In the genomic region with DNA sequence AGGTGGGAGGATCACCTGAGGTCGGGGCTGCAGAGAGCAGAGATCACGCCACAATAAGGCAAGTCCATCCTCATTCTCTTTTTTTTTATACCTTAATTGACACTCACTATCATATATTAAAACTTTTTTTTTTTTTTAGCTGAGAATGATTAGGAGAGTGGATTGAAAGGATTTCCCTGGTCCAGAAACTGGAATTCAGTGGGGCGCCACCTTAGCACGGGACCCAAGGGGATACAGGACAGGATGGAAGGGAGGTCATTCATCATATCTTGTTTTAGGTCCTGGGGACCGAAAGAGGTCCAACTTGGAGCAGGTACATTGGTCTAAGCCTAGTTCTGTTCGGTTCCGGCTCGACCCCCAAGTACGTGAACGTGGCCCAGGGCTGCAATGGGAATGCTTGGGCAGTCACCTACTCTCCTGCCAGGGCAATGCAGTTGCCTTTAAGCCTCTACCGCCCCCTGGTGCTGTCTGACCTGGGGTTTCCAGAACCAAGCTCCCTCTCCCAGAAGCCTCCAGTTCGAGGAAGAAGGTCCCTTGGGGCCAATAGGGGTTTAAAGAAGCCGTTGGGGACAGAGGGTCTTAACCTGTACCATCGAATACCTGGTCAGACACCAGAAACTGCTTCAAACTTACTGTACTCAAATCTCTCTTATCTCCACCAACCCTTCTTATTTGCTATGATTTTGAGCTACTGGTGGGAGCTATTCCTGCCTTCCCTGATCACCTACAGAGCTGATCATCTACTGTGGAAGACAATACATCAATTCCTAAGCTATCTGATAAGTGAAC, we compare ENCODE assay signal across 7 cellular contexts. TPM values are rescaled to one million over a fixed set of nuclear protein-coding genes. Genes with fewer than 3 reads are reported as not detected.
DNase-seq lines count a peak whose midpoint lies in the region; ATAC-seq, FAIRE-seq and TF ChIP-seq lines count a peak whose summit lies in the region.

No MANE protein-coding gene starts in this region.

- intact Hi-C loops in activated CD4-positive, alpha-beta T cell treated with anti-CD3 and anti-CD28 coated beads, Interleukin-2, amount 10 ng/mL, durations not matched to agents 24 days and 14 days (cut with micrococcal nuclease): no loop called here

- POLR2A ChIA-PET in H1 (lab: Charles Lee; ENCODE audit: partially characterized antibody): interaction anchor here (0.6 to 1.9 kb wide), 9 partner anchors 9 to 159 kb away, joined by 3 to 10 read pairs (median 4); a partner anchor contains a TSS
- POLR2A ChIA-PET in naive thymus-derived CD8-positive, alpha-beta T cell (lab: Charles Lee): interaction anchor here (0.6 kb wide), 2 partner anchors 10 to 1000 kb away, joined by 5 read pairs; no protein-coding TSS in a partner anchor

- no peak overlapping the region for H3K4me3 Mint-ChIP-seq in activated CD4-positive, alpha-beta T cell treated with anti-CD3 and anti-CD28 coated beads, Interleukin-2, amount 10 ng/mL, durations not matched to agents 24 days and 14 days
- H3K4me3 Mint-ChIP-seq in naive thymus-derived CD8-positive, alpha-beta T cell: no peak overlapping the region

- TF ChIP-seq CTCF in GM12873 (IDR thresholded peaks at IDR 0.05; ENCODE audit: insufficient read depth, low read depth, low read length, missing control alignments) (peak; percentile 81), H1 (IDR thresholded peaks at IDR 0.05; ENCODE audit: control extremely low read depth in 1 of 3, insufficient read depth in 1 of 3, low read depth in 1 of 3, low read length in 3 of 3) (peak; percentile 81 to 87 (median 83)), upper lobe of left lung (IDR thresholded peaks at IDR 0.05) (peak in 5 of 6 experiments; percentile 9 to 58 (median 40))

- no peak overlapping the region for H4K5ac ChIP-seq in H1 (ENCODE audit: insufficient read length, low read depth, low read length)

- peak; percentile 20 for DNase-seq in NCI-H1694 treated with DMSO at 0.1 percent for 48 hours (lab: John Stamatoyannopoulos, UW)
- DNase-seq in activated CD4-positive, alpha-beta T cell treated with anti-CD3 and anti-CD28 coated beads, Interleukin-2, amount 10 ng/mL, durations not matched to agents 24 days and 14 days: peak; percentile 86
- peak in 1 of 2 experiments; percentile 94 for DNase-seq in H1 (ENCODE audit: low read depth in 1 of 2, low spot score in 2 of 2)
- peak in 6 of 10 donors; percentile 13 to 26 (median 22) for DNase-seq in naive thymus-derived CD8-positive, alpha-beta T cell
- DNase-seq in upper lobe of left lung: peak in 1 of 2 donors; percentile 65

- H3K27me3 ChIP-seq in H1 (replicated peaks in 1 of 4; ENCODE audit: control insufficient read depth in 3 of 4, extremely low read depth in 1 of 4, insufficient read depth in 3 of 4, low read length in 3 of 4) (no peaks in the 10 kb centered on the region), upper lobe of left lung (no peaks in the 10 kb centered on the region)

- no peak for TF ChIP-seq POLR2A in H1 (IDR thresholded peaks at IDR 0.05; ENCODE audit: control extremely low read depth in 1 of 2, low read depth in 2 of 2, low read length in 2 of 2)
- no peak for TF ChIP-seq POLR2A in upper lobe of left lung (IDR thresholded peaks at IDR 0.05)

- H3K56ac ChIP-seq in H1 (replicated peaks; ENCODE audit: insufficient read length, low read depth, low read length): no peak overlapping the region

- H3K4me3 ChIP-seq in H1 (ENCODE audit: extremely low read depth in 1 of 4, insufficient read depth in 2 of 4, low read depth in 3 of 4, low read length in 4 of 4) (no peak overlapping the region), upper lobe of left lung (no peak overlapping the region)

- peak overlapping the region; percentile 47 for H2AFZ ChIP-seq in H1 (ENCODE audit: low read length)

- TF ChIP-seq RAD21 in H1 (IDR thresholded peaks at IDR 0.05 in 1 of 2, conservative IDR thresholded peaks at IDR 0.05 in 1 of 2; ENCODE audit: low read depth in 2 of 2, low read length in 2 of 2): peak; percentile 90 to 92

- no peaks in the 10 kb centered on the region for H3K79me2 ChIP-seq in H1 (ENCODE audit: control insufficient read depth in 1 of 2, insufficient read depth in 2 of 2, low read length in 2 of 2)

- H3K27me3 Mint-ChIP-seq in activated CD4-positive, alpha-beta T cell treated with anti-CD3 and anti-CD28 coated beads, Interleukin-2, amount 10 ng/mL, durations not matched to agents 24 days and 14 days: peaks cover 5% of the 10 kb centered on the region
- H3K27me3 Mint-ChIP-seq in naive thymus-derived CD8-positive, alpha-beta T cell: peaks cover 7 to 24% (median 12%) of the 10 kb centered on the region in 5 donors

- H3K18ac ChIP-seq in H1 (ENCODE audit: extremely low read depth, low read length): no peak overlapping the region

- H2BK5ac ChIP-seq in H1 (ENCODE audit: low read depth, low read length): no peak overlapping the region

- H2BK120ac ChIP-seq in H1 (replicated peaks; ENCODE audit: low read depth, low read length): no peak overlapping the region

- no peak overlapping the region for H3K23ac ChIP-seq in H1 (ENCODE audit: insufficient read length)

- no peaks in the 10 kb centered on the region for H3K4me1 Mint-ChIP-seq in activated CD4-positive, alpha-beta T cell treated with anti-CD3 and anti-CD28 coated beads, Interleukin-2, amount 10 ng/mL, durations not matched to agents 24 days and 14 days
- H3K4me1 Mint-ChIP-seq in naive thymus-derived CD8-positive, alpha-beta T cell: no peaks in the 10 kb centered on the region

- H3K4me2 ChIP-seq in H1 (ENCODE audit: insufficient read depth in 1 of 2, low read depth in 2 of 2, low read length in 2 of 2): no peak overlapping the region

- no peak overlapping the region for H2BK12ac ChIP-seq in H1 (ENCODE audit: low read depth, low read length)

- H4K20me1 ChIP-seq in H1 (replicated peaks in 1 of 2; ENCODE audit: control insufficient read depth in 1 of 2, insufficient read depth in 2 of 2, low read length in 2 of 2): no peaks in the 10 kb centered on the region

- H4K8ac ChIP-seq in H1 (ENCODE audit: extremely low read depth, insufficient read depth, low read length): no peak overlapping the region

- H3K4ac ChIP-seq in H1 (replicated peaks; ENCODE audit: insufficient read length, low read depth, low read length): no peak overlapping the region

- no peak overlapping the region for H2AK5ac ChIP-seq in H1 (ENCODE audit: low read depth, low read length)

- H3K36me3 Mint-ChIP-seq in activated CD4-positive, alpha-beta T cell treated with anti-CD3 and anti-CD28 coated beads, Interleukin-2, amount 10 ng/mL, durations not matched to agents 24 days and 14 days (ENCODE audit: low read depth): no peaks in the 10 kb centered on the region
- H3K36me3 Mint-ChIP-seq in naive thymus-derived CD8-positive, alpha-beta T cell: peaks cover 0 to 5% (median 3%) of the 10 kb centered on the region in 3 donors

- CTCF ChIA-PET in H1 (lab: Charles Lee; ENCODE audit: partially characterized antibody): interaction anchor here (0.6 to 4.0 kb wide), 59 partner anchors 10 to 237 kb away, joined by 3 to 59 read pairs (median 4); a partner anchor contains a TSS

- H3K79me1 ChIP-seq in H1 (ENCODE audit: low read depth, low read length): no peaks in the 10 kb centered on the region

- no peaks in the 10 kb centered on the region for H3K9me3 Mint-ChIP-seq in activated CD4-positive, alpha-beta T cell treated with anti-CD3 and anti-CD28 coated beads, Interleukin-2, amount 10 ng/mL, durations not matched to agents 24 days and 14 days
- H3K9me3 Mint-ChIP-seq in naive thymus-derived CD8-positive, alpha-beta T cell: peaks cover 0 to 9% (median 0%) of the 10 kb centered on the region in 9 donors

- ATAC-seq in naive thymus-derived CD8-positive, alpha-beta T cell: no peak
- peak; percentile 51 to 72 for ATAC-seq in upper lobe of left lung (ENCODE audit: low FRiP score in 2 of 2)
- no peak for ATAC-seq in HG03159 (IDR thresholded peaks at IDR 0.05; ENCODE audit: unreplicated experiment)

- FAIRE-seq in H1 (lab: Jason Lieb, UNC): peak; percentile 36

- no peak overlapping the region for H2BK15ac ChIP-seq in H1 (ENCODE audit: low read length)

- H3K9me3 ChIP-seq in H1 (ENCODE audit: insufficient read depth in 2 of 2, low read depth in 1 of 2, low read length in 1 of 2) (peaks cover 7 to 13% of the 10 kb centered on the region in 2 experiments; a peak in 2 of 4 replicates), upper lobe of left lung (no peaks in the 10 kb centered on the region)

- no peak overlapping the region for H3K9ac ChIP-seq in H1 (replicated peaks in 1 of 4; ENCODE audit: extremely low read depth in 1 of 4, low read depth in 3 of 4, low read length in 3 of 4)

- no peak for TF ChIP-seq EP300 in H1 (IDR thresholded peaks at IDR 0.05; ENCODE audit: borderline replicate concordance in 1 of 2, low read depth in 2 of 2, low read length in 2 of 2)
- TF ChIP-seq EP300 in upper lobe of left lung (IDR thresholded peaks at IDR 0.05): no peak

- H3K27ac ChIP-seq in H1 (ENCODE audit: low read depth, low read length) (no peak overlapping the region), upper lobe of left lung (no peak overlapping the region)

- H3K4me1 ChIP-seq in H1 (replicated peaks in 1 of 4; ENCODE audit: control insufficient read depth in 3 of 4, insufficient read depth in 4 of 4, low read length in 3 of 4): no peaks in the 10 kb centered on the region
- no peaks in the 10 kb centered on the region for H3K4me1 ChIP-seq in upper lobe of left lung

- H2BK20ac ChIP-seq in H1 (ENCODE audit: low read length): no peak overlapping the region

- H3K23me2 ChIP-seq in H1 (ENCODE audit: low read depth, low read length): no peaks in the 10 kb centered on the region

- no peak overlapping the region for H3K27ac Mint-ChIP-seq in activated CD4-positive, alpha-beta T cell treated with anti-CD3 and anti-CD28 coated beads, Interleukin-2, amount 10 ng/mL, durations not matched to agents 24 days and 14 days
- H3K27ac Mint-ChIP-seq in naive thymus-derived CD8-positive, alpha-beta T cell: peak overlapping the region in 1 of 10 donors; percentile 61

- H3K14ac ChIP-seq in H1 (ENCODE audit: insufficient read length): no peak overlapping the region

- 66% methylated on average over 14 of the region's 14 CpGs; no CpG with 5 or more reads in 1 of the 2 experiments for WGBS in H1 (ENCODE audit: extremely low coverage in 1 of 2, insufficient coverage in 1 of 2, insufficient read length in 1 of 2, insufficient replicate concordance in 2 of 2, low coverage in 1 of 2, low lambda C conversion rate in 2 of 2, missing lambda C conversion rate in 1 of 2), 2 experiments
- 54 to 61% methylated on average over 13 to 14 of the region's 14 CpGs for WGBS in upper lobe of left lung, 2 donors

- H3K36me3 ChIP-seq in H1 (ENCODE audit: control insufficient read depth in 2 of 4, insufficient read depth in 4 of 4, low read length in 3 of 4) (no peaks in the 10 kb centered on the region), upper lobe of left lung (no peaks in the 10 kb centered on the region)

- no peak overlapping the region for H4K91ac ChIP-seq in H1 (replicated peaks; ENCODE audit: insufficient read length, low read length)

RNA-seq across cellular contexts. Expression of a gene that starts 19.9 kb away (rescaled TPM):
- total RNA-seq in activated CD4-positive, alpha-beta T cell treated with anti-CD3 and anti-CD28 coated beads, Interleukin-2, amount 10 ng/mL, durations not matched to agents 24 days and 14 days: 43.6 and 46.4 TPM in 2 replicates
- total RNA-seq in H1 (2021; fragmentation: NEBNext Ultra II Directional; extraction: Animal tissue kit (Norgen Biotek cat#: 25700)): 51.5 and 58.1 TPM in 2 replicates
- 20.5 and 21.6 TPM in 2 replicates for polyA plus RNA-seq in H1 (2011; rRNA removed)
- polyA plus RNA-seq in H1 (2011; cell fraction: cytosol; rRNA removed): 18.4 TPM
- 35.3 TPM for polyA plus RNA-seq in H1 (2011; cell fraction: nucleus; rRNA removed)
- 23.8 to 31.5 TPM (median 26.7 TPM) in 4 replicates for polyA plus RNA-seq in H1 (2012, experiment 1 of 2)
- 3.3 TPM for polyA plus RNA-seq in H1 (2012, experiment 2 of 2)
- polyA plus RNA-seq in H1 (2013, experiment 1 of 2): 27.9 TPM
- polyA plus RNA-seq in H1 (2013, experiment 2 of 2): 27.4 TPM
- polyA minus RNA-seq in H1 (2011; rRNA and poly(A)+ RNA removed): 32.5 and 32.9 TPM in 2 replicates
- polyA minus RNA-seq in H1 (2011; cell fraction: cytosol; rRNA and poly(A)+ RNA removed): 24.1 TPM
- polyA minus RNA-seq in H1 (2011; cell fraction: nucleus; rRNA and poly(A)+ RNA removed): 47.5 TPM
- total RNA-seq in naive thymus-derived CD8-positive, alpha-beta T cell: 10 to 100 TPM; 73.1 to 94.8 TPM
- 10 to 100 TPM; 32.9 to 61.4 (median 44.7) TPM for polyA plus RNA-seq in naive thymus-derived CD8-positive, alpha-beta T cell
- 10 to 100 TPM; 27.2 to 74.5 (median 44.1) TPM for total RNA-seq in upper lobe of left lung

RNA-seq across cellular contexts. Expression of a gene that starts 34.2 kb away (rescaled TPM):
- not detected in 2 replicates for total RNA-seq in activated CD4-positive, alpha-beta T cell treated with anti-CD3 and anti-CD28 coated beads, Interleukin-2, amount 10 ng/mL, durations not matched to agents 24 days and 14 days
- 17.0 and 17.6 TPM in 2 replicates for total RNA-seq in H1 (2021; fragmentation: NEBNext Ultra II Directional; extraction: Animal tissue kit (Norgen Biotek cat#: 25700))
- polyA plus RNA-seq in H1 (2011; rRNA removed): 86.7 and 93.6 TPM in 2 replicates
- 41.3 TPM for polyA plus RNA-seq in H1 (2011; cell fraction: cytosol; rRNA removed)
- polyA plus RNA-seq in H1 (2011; cell fraction: nucleus; rRNA removed): 37.7 TPM
- polyA plus RNA-seq in H1 (2012, experiment 1 of 2): 21.7 to 33.8 TPM (median 32.4 TPM) in 4 replicates
- 30.9 TPM for polyA plus RNA-seq in H1 (2012, experiment 2 of 2)
- 12.3 TPM for polyA plus RNA-seq in H1 (2013, experiment 1 of 2)
- 12.0 TPM for polyA plus RNA-seq in H1 (2013, experiment 2 of 2)
- polyA minus RNA-seq in H1 (2011; rRNA and poly(A)+ RNA removed): 22.5 and 38.9 TPM in 2 replicates
- 37.7 TPM for polyA minus RNA-seq in H1 (2011; cell fraction: cytosol; rRNA and poly(A)+ RNA removed)
- 23.6 TPM for polyA minus RNA-seq in H1 (2011; cell fraction: nucleus; rRNA and poly(A)+ RNA removed)
- total RNA-seq in naive thymus-derived CD8-positive, alpha-beta T cell: under 1 TPM; 0.16 to 0.34 TPM
- under 1 TPM in 1 of 3 donors, not detected in 2; 0.24 TPM for polyA plus RNA-seq in naive thymus-derived CD8-positive, alpha-beta T cell
- 10 to 100 TPM in 2 of 6 donors, 1 to 10 TPM in 4; 4.2 to 12.9 (median 7.5) TPM for total RNA-seq in upper lobe of left lung

Comparison
In these comparisons a context has a peak if more than half of its experiments do, and no peak if none do; other contexts are left out.
1. ATAC-seq: peak in upper lobe of left lung (2 of 2); none in naive thymus-derived CD8-positive, alpha-beta T cell (0 of 2) and HG03159 (single experiment).
2. Peak in every context shown above with its lines, with median percentiles within 50 percentile points of each other: CTCF ChIP-seq.